ENCODE assay signal across 11 cellular contexts in genomic region chr15:70672081-70672480, GRCh38.
DNase-seq lines count a peak whose midpoint lies in the region; ATAC-seq and TF ChIP-seq lines count a peak whose summit lies in the region.
"Had no signal": no experiment of that assay in that cellular context is flagged by ENCODE, and none has a peak within 500 bp of the region (broad histone marks: within the 10 kb centered on the region; RNA-seq: fewer than 3 reads in every experiment).

No MANE protein-coding gene starts in this region.

- no peaks in the 10 kb centered on the region for H3K79me2 ChIP-seq in PC-9 (ENCODE audit: low read depth)

- no peak for ATAC-seq in Right ventricle myocardium inferior
- ATAC-seq in HG03565 (IDR thresholded peaks at IDR 0.05; ENCODE audit: unreplicated experiment) = peak; percentile 49
- ATAC-seq in HG03442 (IDR thresholded peaks at IDR 0.05; ENCODE audit: unreplicated experiment) = no peak
- no peak for ATAC-seq in aorta (ENCODE audit: low FRiP score)

- no peaks in the 10 kb centered on the region for H3K9me3 Mint-ChIP-seq in activated T-helper 2 cell treated with anti-CD3 and anti-CD28 coated beads, Interferon-gamma antibody, Interleukin-2, Interleukin-4, amounts not matched to agents 10 μg/mL and 5 μg/mL and 100 μg/mL, durations not matched to agents 14 hours and 24 hours and 36 hours

- no peak overlapping the region for H2AFZ ChIP-seq in PC-9

- no peaks in the 10 kb centered on the region for H3F3A ChIP-seq in PC-9 (ENCODE audit: insufficient read depth, low read depth)

- no peak overlapping the region for H3K4me3 ChIP-seq in cardiac muscle cell
- no peak overlapping the region for H3K4me3 ChIP-seq in PC-9
- no peak overlapping the region for H3K4me3 ChIP-seq in aorta (ENCODE audit: low read length in 2 of 2)
- no peak overlapping the region for H3K4me3 ChIP-seq in breast epithelium
- H3K4me3 ChIP-seq: sigmoid colon had no signal

- TF ChIP-seq POLR2A in breast epithelium (IDR thresholded peaks at IDR 0.05) = no peak

- H3K4me3 Mint-ChIP-seq in activated T-helper 2 cell treated with anti-CD3 and anti-CD28 coated beads, Interferon-gamma antibody, Interleukin-2, Interleukin-4, amounts not matched to agents 10 μg/mL and 5 μg/mL and 100 μg/mL, durations not matched to agents 14 hours and 24 hours and 36 hours (ENCODE audit: low read depth) = peak overlapping the region; percentile 11

- POLR2A ChIA-PET in PC-9 (lab: Charles Lee; ENCODE audit: unreplicated experiment) = no interaction called here

- no peaks in the 10 kb centered on the region for H3K9me3 ChIP-seq in cardiac muscle cell (ENCODE audit: low read depth)
- H3K9me3 ChIP-seq in PC-9 (ENCODE audit: insufficient read depth, low read depth) = no peaks in the 10 kb centered on the region
- no peaks in the 10 kb centered on the region for H3K9me3 ChIP-seq in aorta (ENCODE audit: control insufficient read depth, low read length)
- H3K9me3 ChIP-seq in breast epithelium = no peaks in the 10 kb centered on the region
- H3K9me3 ChIP-seq: sigmoid colon had no signal

- peaks cover 21% of the 10 kb centered on the region for H3K4me1 Mint-ChIP-seq in activated T-helper 2 cell treated with anti-CD3 and anti-CD28 coated beads, Interferon-gamma antibody, Interleukin-2, Interleukin-4, amounts not matched to agents 10 μg/mL and 5 μg/mL and 100 μg/mL, durations not matched to agents 14 hours and 24 hours and 36 hours (ENCODE audit: low read depth)

- H4K20me1 ChIP-seq in PC-9 (ENCODE audit: insufficient read depth) = no peaks in the 10 kb centered on the region

- H3K36me3 Mint-ChIP-seq in activated T-helper 2 cell treated with anti-CD3 and anti-CD28 coated beads, Interferon-gamma antibody, Interleukin-2, Interleukin-4, amounts not matched to agents 10 μg/mL and 5 μg/mL and 100 μg/mL, durations not matched to agents 14 hours and 24 hours and 36 hours (ENCODE audit: low read depth) = no peaks in the 10 kb centered on the region

- H3K9me2 ChIP-seq in PC-9 (ENCODE audit: insufficient read depth) = no peaks in the 10 kb centered on the region

- CTCF ChIA-PET in PC-9 (lab: Charles Lee) = no interaction called here

- H3K27ac ChIP-seq in cardiac muscle cell = peak overlapping the region; percentile 92
- H3K27ac ChIP-seq in PC-9 = no peak overlapping the region
- no peak overlapping the region for H3K27ac ChIP-seq in aorta (ENCODE audit: low read depth in 1 of 2, low read length in 2 of 2)
- H3K27ac ChIP-seq in breast epithelium = no peak overlapping the region
- H3K27ac ChIP-seq: sigmoid colon had no signal

- BruUV-seq in PC-9 (replicated peaks; lab: Mats Ljungman, UMichigan) = no TSS peak

- TF ChIP-seq CTCF in cardiac muscle cell (IDR thresholded peaks at IDR 0.05; ENCODE audit: low read depth, low read length) (no peak), PC-9 (conservative IDR thresholded peaks at IDR 0.05) (no peak), breast epithelium (IDR thresholded peaks at IDR 0.05) (no peak)

- peaks cover 15% of the 10 kb centered on the region for H3K27me3 Mint-ChIP-seq in activated T-helper 2 cell treated with anti-CD3 and anti-CD28 coated beads, Interferon-gamma antibody, Interleukin-2, Interleukin-4, amounts not matched to agents 10 μg/mL and 5 μg/mL and 100 μg/mL, durations not matched to agents 14 hours and 24 hours and 36 hours (ENCODE audit: low read depth)

- no peak overlapping the region for H3K4me2 ChIP-seq in PC-9

- peaks cover 51% of the 10 kb centered on the region for H3K4me1 ChIP-seq in cardiac muscle cell (ENCODE audit: low read depth)
- no peaks in the 10 kb centered on the region for H3K4me1 ChIP-seq in PC-9 (replicated peaks; ENCODE audit: insufficient read depth)
- peaks cover 0 to 2% of the 10 kb centered on the region in 2 donors for H3K4me1 ChIP-seq in aorta (ENCODE audit: control insufficient read depth in 1 of 2, insufficient read depth in 2 of 2, low read length in 2 of 2)
- no peaks in the 10 kb centered on the region for H3K4me1 ChIP-seq in breast epithelium

- intact Hi-C loops in Right ventricle myocardium inferior (cut with DNase I) (loop anchor here (10.0 kb wide), 1 partner anchor 53 kb away; no protein-coding TSS in a partner anchor), PC-9 (cut with micrococcal nuclease; ENCODE audit: unreplicated experiment) (loop anchor here (10.0 kb wide), 3 partner anchors 53 to 773 kb away; no protein-coding TSS in a partner anchor), aorta (cut with DNase I) (loop anchor here (10.0 kb wide), 2 partner anchors 53 to 203 kb away; no protein-coding TSS in a partner anchor), breast epithelium (cut with DNase I; ENCODE audit: low total_unique reads) (no loop called here)
- intact Hi-C loops in activated T-helper 2 cell treated with anti-CD3 and anti-CD28 coated beads, Interferon-gamma antibody, Interleukin-2, Interleukin-4, amounts not matched to agents 10 μg/mL and 5 μg/mL and 100 μg/mL, durations not matched to agents 14 hours and 24 hours and 36 hours (cut with micrococcal nuclease) = loop anchor here (1.0 to 5.0 kb wide), 3 partner anchors 90 to 186 kb away; partner anchors contain the start of gene UACA

- H3K36me3 ChIP-seq in cardiac muscle cell (peaks cover 47% of the 10 kb centered on the region), PC-9 (ENCODE audit: low read depth) (peaks cover 10% of the 10 kb centered on the region), aorta (ENCODE audit: control insufficient read depth in 1 of 2, insufficient read depth in 2 of 2, low read length in 1 of 2) (peaks cover 3% of the 10 kb centered on the region in 2 donors), breast epithelium (no peaks in the 10 kb centered on the region)

- H3K27me3 ChIP-seq in cardiac muscle cell (no peaks in the 10 kb centered on the region), PC-9 (ENCODE audit: insufficient read depth, low read depth) (no peaks in the 10 kb centered on the region), aorta (ENCODE audit: control insufficient read depth in 1 of 2, insufficient read depth in 2 of 2, low read length in 1 of 2) (no peaks in the 10 kb centered on the region), breast epithelium (no peaks in the 10 kb centered on the region)
- H3K27me3 ChIP-seq: sigmoid colon had no signal

- H3K27ac Mint-ChIP-seq in activated T-helper 2 cell treated with anti-CD3 and anti-CD28 coated beads, Interferon-gamma antibody, Interleukin-2, Interleukin-4, amounts not matched to agents 10 μg/mL and 5 μg/mL and 100 μg/mL, durations not matched to agents 14 hours and 24 hours and 36 hours = no peak overlapping the region

- no peak for DNase-seq in cardiac muscle cell (ENCODE audit: low read depth in 1 of 2, low spot score in 1 of 2)
- no peak for DNase-seq in Right ventricle myocardium inferior (ENCODE audit: missing footprints)
- no peak for DNase-seq in activated T-helper 2 cell treated with anti-CD3 and anti-CD28 coated beads, Interferon-gamma antibody, Interleukin-2, Interleukin-4, amounts not matched to agents 10 μg/mL and 5 μg/mL and 100 μg/mL, durations not matched to agents 14 hours and 24 hours and 36 hours (ENCODE audit: low spot score)
- no peak for DNase-seq in PC-9
- DNase-seq in aorta = no peak
- DNase-seq in breast epithelium (ENCODE audit: low spot score in 2 of 2) = no peak
- DNase-seq: islet precursor cell, NCI-H748 treated with DMSO at 0.1 percent for 48 hours, sigmoid colon had no signal
